Comparison of ENCODE assay signal across 23 cellular contexts in the genomic region with DNA sequence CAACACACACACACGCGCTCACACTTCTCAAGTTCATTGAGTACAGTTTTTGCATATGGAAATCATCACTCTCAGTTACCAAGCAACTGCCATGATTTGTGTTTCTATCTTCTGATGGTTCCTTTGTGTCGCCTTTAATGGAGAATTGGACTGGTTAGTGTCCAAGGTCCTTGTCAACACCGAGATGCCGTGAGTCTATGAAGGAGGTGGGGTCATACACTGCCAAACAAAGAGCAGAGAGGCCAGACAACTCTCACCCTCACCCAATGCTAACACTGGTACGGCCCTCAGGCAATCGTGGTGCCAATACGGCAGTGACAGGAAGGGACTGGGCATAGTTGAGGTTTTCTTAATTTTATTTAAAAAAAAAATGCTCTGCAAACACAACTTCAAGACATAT. TPM values are rescaled to one million over a fixed set of nuclear protein-coding genes. Genes with fewer than 3 reads are reported as not detected.
DNase-seq lines count a peak whose midpoint lies in the region; ATAC-seq, FAIRE-seq and TF ChIP-seq lines count a peak whose summit lies in the region.
"Had no signal": no experiment of that assay in that cellular context is flagged by ENCODE, and none has a peak within 500 bp of the region (broad histone marks: within the 10 kb centered on the region; RNA-seq: fewer than 3 reads in every experiment).

No MANE protein-coding gene starts in this region.

- peak overlapping the region in 1 of 2 experiments; percentile 62; a peak in 3 of 6 replicates for H3K27ac ChIP-seq in A549
- H3K27ac ChIP-seq in epithelial cell of prostate: peak overlapping the region; percentile 64
- no peak overlapping the region for H3K27ac ChIP-seq in mesenchymal stem cell (ENCODE audit: low read length, poor library complexity, severe bottlenecking)
- H3K27ac ChIP-seq: stomach, uterus, VCaP had no signal

- H3K23ac ChIP-seq in mesenchymal stem cell (ENCODE audit: low read length in 2 of 2): no peak overlapping the region

- no peak overlapping the region for H3K14ac ChIP-seq in mesenchymal stem cell (ENCODE audit: low read length in 2 of 2)

- no peak for TF ChIP-seq RAD21 in A549 (conservative IDR thresholded peaks at IDR 0.05 in 1 of 2, IDR thresholded peaks at IDR 0.05 in 1 of 2)

- no peaks in the 10 kb centered on the region for H3K9me3 ChIP-seq in A549
- no peaks in the 10 kb centered on the region for H3K9me3 ChIP-seq in mesenchymal stem cell (ENCODE audit: control insufficient read depth, low read length)
- H3K9me3 ChIP-seq: stomach, uterus had no signal

- no peaks in the 10 kb centered on the region for H3K4me1 Mint-ChIP-seq in activated CD4-positive, alpha-beta T cell treated with anti-CD3 and anti-CD28 coated beads, Interleukin-2, amount 10 ng/mL, durations not matched to agents 7 days and 5 days
- H3K4me1 Mint-ChIP-seq: activated naive CD8-positive, alpha-beta T cell treated with anti-CD3 and anti-CD28 coated beads, Interleukin-2, amount 10 ng/mL, durations not matched to agents 7 days and 5 days had no signal

- H3K18ac ChIP-seq in mesenchymal stem cell (ENCODE audit: low read depth in 1 of 2, low read length in 2 of 2): peak overlapping the region in 1 of 2 experiments; percentile 55

- POLR2A ChIA-PET in A549 (lab: Yijun Ruan, JAX): interaction anchor here (1.9 kb wide), 1 partner anchor 73 kb away, joined by 7 read pairs; no protein-coding TSS in a partner anchor
- POLR2A ChIA-PET in activated CD4-positive, alpha-beta T cell treated with anti-CD3 and anti-CD28 coated beads, Interleukin-2, amount 10 ng/mL, durations not matched to agents 7 days and 5 days (lab: Charles Lee): no interaction called here

- H3K4me3 ChIP-seq in A549 (no peak overlapping the region), mesenchymal stem cell (ENCODE audit: insufficient read depth in 1 of 2, low read depth in 1 of 2, low read length in 2 of 2) (no peak overlapping the region)
- H3K4me3 ChIP-seq: lung, stomach, uterus had no signal

- no peak overlapping the region for H3K27ac Mint-ChIP-seq in activated CD4-positive, alpha-beta T cell treated with anti-CD3 and anti-CD28 coated beads, Interleukin-2, amount 10 ng/mL, durations not matched to agents 7 days and 5 days
- H3K27ac Mint-ChIP-seq: activated CD8-positive, alpha-beta T cell treated with anti-CD3 and anti-CD28 coated beads, Interleukin-2, amount 10 ng/mL, durations not matched to agents 7 days and 5 days; activated naive CD8-positive, alpha-beta T cell treated with anti-CD3 and anti-CD28 coated beads, Interleukin-2, amount 10 ng/mL, durations not matched to agents 7 days and 5 days; activated T-helper 1 cell treated with anti-CD3 and anti-CD28 coated beads, Interleukin-12 subunit alpha, Interleukin-12 subunit beta, Interleukin-2, Interleukin-4 antibody, amounts not matched to agents 30 ng/mL and 10 ng/mL and 1 ng/mL, durations not matched to agents 14 hours and 24 hours and 36 hours; natural killer cell treated with Interleukin-12 subunit alpha and Interleukin-12 subunit beta and Interleukin-15 and Interleukin-18, amount 100 ng/mL, for 72 hours; T-helper 1 cell treated with Interleukin-12 subunit alpha and Interleukin-12 subunit beta and Interleukin-4 antibody, amounts not matched to agents 30 μg/mL and 1 μg/mL, for 36 hours had no signal

- peak overlapping the region; percentile 38 for H3K4me2 ChIP-seq in A549
- H3K4me2 ChIP-seq in mesenchymal stem cell (ENCODE audit: low read length, poor library complexity, severe bottlenecking): no peak overlapping the region

- peak overlapping the region; percentile 44 for H2BK15ac ChIP-seq in mesenchymal stem cell (ENCODE audit: low read depth, poor library complexity, severe bottlenecking)

- H3K36me3 ChIP-seq in mesenchymal stem cell (ENCODE audit: control insufficient read depth in 1 of 2, insufficient read depth in 2 of 2, low read depth in 1 of 2, low read length in 2 of 2): no peaks in the 10 kb centered on the region
- H3K36me3 ChIP-seq: stomach, uterus had no signal

- H3K79me1 ChIP-seq in mesenchymal stem cell (replicated peaks; ENCODE audit: low read length, poor library complexity, severe bottlenecking): no peaks in the 10 kb centered on the region

- H4K8ac ChIP-seq in mesenchymal stem cell (ENCODE audit: low read length): no peak overlapping the region

- no peak for TF ChIP-seq CTCF in A549 (IDR thresholded peaks at IDR 0.05)

- H4K91ac ChIP-seq in mesenchymal stem cell (ENCODE audit: low read length): peak overlapping the region; percentile 87

- no peak overlapping the region for H3K9ac ChIP-seq in mesenchymal stem cell (ENCODE audit: low read length)

- H3K27me3 ChIP-seq in mesenchymal stem cell (ENCODE audit: control insufficient read depth in 1 of 2, insufficient read depth in 1 of 2, low read length in 2 of 2): no peaks in the 10 kb centered on the region
- H3K27me3 ChIP-seq: stomach, uterus had no signal

- peak overlapping the region; percentile 76 for H2AK5ac ChIP-seq in mesenchymal stem cell (ENCODE audit: low read length, severe bottlenecking)

- no peak for TF ChIP-seq POLR2A in A549 (IDR thresholded peaks at IDR 0.05; ENCODE audit: low read length)

- H3K4me1 ChIP-seq in A549: peaks cover 45% of the 10 kb centered on the region
- peaks cover 10% of the 10 kb centered on the region for H3K4me1 ChIP-seq in mesenchymal stem cell (ENCODE audit: control insufficient read depth, insufficient read depth, low read depth, low read length)
- H3K4me1 ChIP-seq: uterus had no signal

- DNase-seq in A549 (ENCODE audit: low read depth in 1 of 2, low spot score in 1 of 2) (no peak), NCI-H526 treated with DMSO at 0.1 percent for 48 hours (lab: John Stamatoyannopoulos, UW) (peak; percentile 98), epithelial cell of prostate (ENCODE audit: low read depth, low spot score) (no peak), mesenchymal stem cell (no peak), occipital lobe (lab: John Stamatoyannopoulos, UW) (no peak)
- DNase-seq in activated CD4-positive, alpha-beta T cell treated with anti-CD3 and anti-CD28 coated beads, Interleukin-2, amount 10 ng/mL, durations not matched to agents 7 days and 5 days: no peak
- DNase-seq: activated CD8-positive, alpha-beta T cell treated with anti-CD3 and anti-CD28 coated beads, Interleukin-2, amount 10 ng/mL, durations not matched to agents 7 days and 5 days; activated naive CD8-positive, alpha-beta T cell treated with anti-CD3 and anti-CD28 coated beads, Interleukin-2, amount 10 ng/mL, durations not matched to agents 7 days and 5 days; central memory CD4-positive, alpha-beta T cell; effector memory CD8-positive, alpha-beta T cell; Karpas-422; NCI-H1436; NK-92 treated with Interleukin-12 subunit alpha and Interleukin-12 subunit beta, amount 100 ng/mL, for 24 hours; stomach; uterus had no signal

- no peak overlapping the region for H2BK120ac ChIP-seq in mesenchymal stem cell (ENCODE audit: low read depth, low read length)

- H2BK5ac ChIP-seq in mesenchymal stem cell (ENCODE audit: low read depth, low read length, poor library complexity, severe bottlenecking): no peak overlapping the region

- H3K4me3 Mint-ChIP-seq in activated CD4-positive, alpha-beta T cell treated with anti-CD3 and anti-CD28 coated beads, Interleukin-2, amount 10 ng/mL, durations not matched to agents 7 days and 5 days: no peak overlapping the region
- H3K4me3 Mint-ChIP-seq: activated CD8-positive, alpha-beta T cell treated with anti-CD3 and anti-CD28 coated beads, Interleukin-2, amount 10 ng/mL, durations not matched to agents 7 days and 5 days; activated naive CD8-positive, alpha-beta T cell treated with anti-CD3 and anti-CD28 coated beads, Interleukin-2, amount 10 ng/mL, durations not matched to agents 7 days and 5 days; activated T-helper 1 cell treated with anti-CD3 and anti-CD28 coated beads, Interleukin-12 subunit alpha, Interleukin-12 subunit beta, Interleukin-2, Interleukin-4 antibody, amounts not matched to agents 30 ng/mL and 10 ng/mL and 1 ng/mL, durations not matched to agents 14 hours and 24 hours and 36 hours; effector memory CD8-positive, alpha-beta T cell; natural killer cell treated with Interleukin-12 subunit alpha and Interleukin-12 subunit beta and Interleukin-15 and Interleukin-18, amount 100 ng/mL, for 72 hours; T-helper 1 cell treated with Interleukin-12 subunit alpha and Interleukin-12 subunit beta and Interleukin-4 antibody, amounts not matched to agents 30 μg/mL and 1 μg/mL, for 36 hours had no signal

- H2BK12ac ChIP-seq in mesenchymal stem cell (ENCODE audit: low read length in 2 of 2): peak overlapping the region; percentile 28 to 93

- CTCF ChIA-PET in A549 (lab: Yijun Ruan, JAX): no interaction called here
- CTCF ChIA-PET in activated CD4-positive, alpha-beta T cell treated with anti-CD3 and anti-CD28 coated beads, Interleukin-2, amount 10 ng/mL, durations not matched to agents 7 days and 5 days (lab: Charles Lee): no interaction called here

- no peaks in the 10 kb centered on the region for H3K36me3 Mint-ChIP-seq in activated CD4-positive, alpha-beta T cell treated with anti-CD3 and anti-CD28 coated beads, Interleukin-2, amount 10 ng/mL, durations not matched to agents 7 days and 5 days (ENCODE audit: low read depth)
- H3K36me3 Mint-ChIP-seq: activated naive CD8-positive, alpha-beta T cell treated with anti-CD3 and anti-CD28 coated beads, Interleukin-2, amount 10 ng/mL, durations not matched to agents 7 days and 5 days; natural killer cell treated with Interleukin-12 subunit alpha and Interleukin-12 subunit beta and Interleukin-15 and Interleukin-18, amount 100 ng/mL, for 72 hours had no signal

- ATAC-seq in A549: no peak
- ATAC-seq in HG03520 (IDR thresholded peaks at IDR 0.05; ENCODE audit: unreplicated experiment): no peak
- ATAC-seq in HG03354 (IDR thresholded peaks at IDR 0.05; ENCODE audit: poor library complexity, severe bottlenecking, unreplicated experiment): no peak
- ATAC-seq: activated CD8-positive, alpha-beta T cell treated with anti-CD3 and anti-CD28 coated beads, Interleukin-2, amount 10 ng/mL, durations not matched to agents 7 days and 5 days; effector memory CD8-positive, alpha-beta T cell; natural killer cell treated with Interleukin-12 subunit alpha and Interleukin-12 subunit beta and Interleukin-15 and Interleukin-18, amount 100 ng/mL, for 72 hours had no signal

- peaks cover 5% of the 10 kb centered on the region for H3K27me3 Mint-ChIP-seq in activated CD4-positive, alpha-beta T cell treated with anti-CD3 and anti-CD28 coated beads, Interleukin-2, amount 10 ng/mL, durations not matched to agents 7 days and 5 days

- FAIRE-seq in A549 (lab: Jason Lieb, UNC): no peak

- no peak overlapping the region for H2AFZ ChIP-seq in mesenchymal stem cell (ENCODE audit: low read depth, low read length)

- no peak overlapping the region for H3K4ac ChIP-seq in mesenchymal stem cell (ENCODE audit: low read depth in 1 of 2, low read length in 2 of 2)

- H3K9me3 Mint-ChIP-seq in activated CD4-positive, alpha-beta T cell treated with anti-CD3 and anti-CD28 coated beads, Interleukin-2, amount 10 ng/mL, durations not matched to agents 7 days and 5 days: no peaks in the 10 kb centered on the region
- H3K9me3 Mint-ChIP-seq: activated naive CD8-positive, alpha-beta T cell treated with anti-CD3 and anti-CD28 coated beads, Interleukin-2, amount 10 ng/mL, durations not matched to agents 7 days and 5 days; activated T-helper 1 cell treated with anti-CD3 and anti-CD28 coated beads, Interleukin-12 subunit alpha, Interleukin-12 subunit beta, Interleukin-2, Interleukin-4 antibody, amounts not matched to agents 30 ng/mL and 10 ng/mL and 1 ng/mL, durations not matched to agents 14 hours and 24 hours and 36 hours; effector memory CD8-positive, alpha-beta T cell; natural killer cell treated with Interleukin-12 subunit alpha and Interleukin-12 subunit beta and Interleukin-15 and Interleukin-18, amount 100 ng/mL, for 72 hours; T-helper 1 cell treated with Interleukin-12 subunit alpha and Interleukin-12 subunit beta and Interleukin-4 antibody, amounts not matched to agents 30 μg/mL and 1 μg/mL, for 36 hours had no signal

- TF ChIP-seq EP300 in A549 (IDR thresholded peaks at IDR 0.05): no peak

- 93% methylated on average over 8 of the region's 8 CpGs for WGBS in A549 (ENCODE audit: missing lambda C conversion rate)
- 100% methylated on average over 2 of the region's 8 CpGs for WGBS in mesenchymal stem cell

RNA-seq across cellular contexts. Expression of gene SERP2, which starts 9.6 kb away (rescaled TPM):
- polyA plus RNA-seq in A549 (2011; rRNA removed) (not detected in 2 replicates), A549 (2017; fragmentation: RNase III; extraction: RNeasy Plus Mini Kit Qiagen cat#74134 plus additional on column Dnase treatment) (not detected in 3 replicates)
- not detected in 2 replicates for polyA plus RNA-seq in A549 (2012; cell fraction: cytosol; rRNA removed)
- polyA plus RNA-seq in A549 (2012; cell fraction: nucleus; rRNA removed): not detected in 2 replicates
- not detected in 2 replicates for polyA minus RNA-seq in A549 (2011; rRNA and poly(A)+ RNA removed)
- 3.4 TPM for polyA plus RNA-seq in mesenchymal stem cell (2013, experiment 1 of 2)
- polyA plus RNA-seq in mesenchymal stem cell (2013, experiment 2 of 2): 3.5 TPM
- 30.7 TPM for total RNA-seq in occipital lobe
- total RNA-seq in activated CD4-positive, alpha-beta T cell treated with anti-CD3 and anti-CD28 coated beads, Interleukin-2, amount 10 ng/mL, durations not matched to agents 7 days and 5 days: not detected
- total RNA-seq: activated T-helper 1 cell treated with anti-CD3 and anti-CD28 coated beads, Interleukin-12 subunit alpha, Interleukin-12 subunit beta, Interleukin-2, Interleukin-4 antibody, amounts not matched to agents 30 ng/mL and 10 ng/mL and 1 ng/mL, durations not matched to agents 14 hours and 24 hours and 36 hours; H4 had no signal

Comparison
In these comparisons a context has a peak if more than half of its experiments do, and no peak if none do; other contexts are left out.
1. RNA of gene SERP2, which starts 9.6 kb away (total RNA-seq): 30.7 TPM in occipital lobe (single experiment); not detected in activated CD4-positive, alpha-beta T cell treated with anti-CD3 and anti-CD28 coated beads, Interleukin-2, amount 10 ng/mL, durations not matched to agents 7 days and 5 days; every median in the first group is over 10 times any median in the second.